Comparison of ENCODE assay signal across 3 cellular contexts in the genomic region with DNA sequence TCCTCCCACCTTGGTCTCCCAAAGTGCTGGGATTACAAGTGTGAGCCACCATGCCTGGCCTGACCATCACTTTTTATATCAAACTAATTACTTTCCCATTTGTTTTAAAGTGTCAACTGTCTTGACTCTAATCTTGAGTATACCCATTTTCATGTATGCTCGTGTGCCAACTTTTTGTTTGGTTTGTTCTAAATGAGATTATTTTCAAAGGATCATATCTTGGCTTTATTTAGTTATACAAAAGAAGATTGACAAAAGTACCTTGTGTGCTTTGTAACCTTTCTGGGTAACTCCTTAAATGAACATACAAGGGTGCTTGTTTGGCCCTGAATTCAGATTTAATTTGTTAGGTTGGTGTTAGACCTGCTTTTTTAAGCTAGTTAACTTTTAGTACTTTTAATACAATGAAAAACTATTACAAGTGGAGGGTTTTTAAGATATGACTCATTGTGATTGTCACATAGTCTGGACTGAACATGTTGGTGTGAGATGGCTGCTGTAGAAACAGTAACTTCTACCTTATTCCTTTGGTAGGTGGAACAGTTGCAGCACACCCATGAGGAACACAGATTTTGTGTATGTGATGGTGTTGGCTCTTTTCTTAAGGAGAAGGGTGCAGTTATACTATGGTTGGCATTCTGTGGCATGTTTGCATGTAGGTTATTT.
TF ChIP-seq lines count a peak whose summit lies in the region.

No MANE protein-coding gene starts in this region.

TF ChIP-seq in A549, 52 proteins besides CTCF, POLR2A, EP300 and RAD21:
- TF ChIP-seq, protein P1, sequence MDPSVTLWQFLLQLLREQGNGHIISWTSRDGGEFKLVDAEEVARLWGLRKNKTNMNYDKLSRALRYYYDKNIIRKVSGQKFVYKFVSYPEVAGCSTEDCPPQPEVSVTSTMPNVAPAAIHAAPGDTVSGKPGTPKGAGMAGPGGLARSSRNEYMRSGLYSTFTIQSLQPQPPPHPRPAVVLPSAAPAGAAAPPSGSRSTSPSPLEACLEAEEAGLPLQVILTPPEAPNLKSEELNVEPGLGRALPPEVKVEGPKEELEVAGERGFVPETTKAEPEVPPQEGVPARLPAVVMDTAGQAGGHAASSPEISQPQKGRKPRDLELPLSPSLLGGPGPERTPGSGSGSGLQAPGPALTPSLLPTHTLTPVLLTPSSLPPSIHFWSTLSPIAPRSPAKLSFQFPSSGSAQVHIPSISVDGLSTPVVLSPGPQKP (IDR thresholded peaks at IDR 0.05; ENCODE audit: low read depth, low read length), result no peak
- TF ChIP-seq, protein P2, sequence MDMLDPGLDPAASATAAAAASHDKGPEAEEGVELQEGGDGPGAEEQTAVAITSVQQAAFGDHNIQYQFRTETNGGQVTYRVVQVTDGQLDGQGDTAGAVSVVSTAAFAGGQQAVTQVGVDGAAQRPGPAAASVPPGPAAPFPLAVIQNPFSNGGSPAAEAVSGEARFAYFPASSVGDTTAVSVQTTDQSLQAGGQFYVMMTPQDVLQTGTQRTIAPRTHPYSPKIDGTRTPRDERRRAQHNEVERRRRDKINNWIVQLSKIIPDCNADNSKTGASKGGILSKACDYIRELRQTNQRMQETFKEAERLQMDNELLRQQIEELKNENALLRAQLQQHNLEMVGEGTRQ (IDR thresholded peaks at IDR 0.05), result no peak
- no peak for TF ChIP-seq REST (IDR thresholded peaks at IDR 0.05)
- TF ChIP-seq, protein P3, sequence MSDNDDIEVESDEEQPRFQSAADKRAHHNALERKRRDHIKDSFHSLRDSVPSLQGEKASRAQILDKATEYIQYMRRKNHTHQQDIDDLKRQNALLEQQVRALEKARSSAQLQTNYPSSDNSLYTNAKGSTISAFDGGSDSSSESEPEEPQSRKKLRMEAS (IDR thresholded peaks at IDR 0.05), result no peak
- TF ChIP-seq JUNB (IDR thresholded peaks at IDR 0.05), result no peak
- TF ChIP-seq FOXS1 (CRISPR knock-in tag; IDR thresholded peaks at IDR 0.05), result no peak

TF ChIP-seq in IMR-90, 13 proteins besides CTCF, POLR2A, EP300 and RAD21:
- TF ChIP-seq RCOR1 (IDR thresholded peaks at IDR 0.05; ENCODE audit: insufficient replicate concordance, low read length) (no peak), FOS (IDR thresholded peaks at IDR 0.05; ENCODE audit: low read depth, low read length) (no peak; the same call in 1 of the 2 replicates), NFE2L2 (IDR thresholded peaks at IDR 0.05; ENCODE audit: low read depth, low read length) (no peak), MAFK (IDR thresholded peaks at IDR 0.05; ENCODE audit: low read depth, low read length) (no peak), MXI1 (IDR thresholded peaks at IDR 0.05; ENCODE audit: borderline replicate concordance, low read depth, low read length) (no peak), CHD1 (IDR thresholded peaks at IDR 0.05; ENCODE audit: low read depth, low read length) (no peak), CEBPB (IDR thresholded peaks at IDR 0.05; ENCODE audit: low read depth, low read length) (no peak), RFX5 (IDR thresholded peaks at IDR 0.05; ENCODE audit: low read depth, low read length) (no peak), SMC3 (IDR thresholded peaks at IDR 0.05; ENCODE audit: low read depth, low read length) (no peak)
- TF ChIP-seq, protein P2 (IDR thresholded peaks at IDR 0.05; ENCODE audit: low read depth, low read length), result no peak

TF ChIP-seq in SK-N-SH treated with all-trans-retinoic acid at 6 μM for 48 hours, 23 proteins besides CTCF, POLR2A, EP300 and RAD21:
- TF ChIP-seq BACH2 (CRISPR knock-in tag; IDR thresholded peaks at IDR 0.05; ENCODE audit: borderline replicate concordance) (no peak), TCF4 (CRISPR knock-in tag; IDR thresholded peaks at IDR 0.05; ENCODE audit: borderline replicate concordance) (no peak), TSHZ2 (CRISPR knock-in tag; IDR thresholded peaks at IDR 0.05) (no peak), CREB5 (CRISPR knock-in tag; IDR thresholded peaks at IDR 0.05; ENCODE audit: low read depth) (no peak), ZNF70 (CRISPR knock-in tag; IDR thresholded peaks at IDR 0.05) (no peak), ISL1 (CRISPR knock-in tag; IDR thresholded peaks at IDR 0.05) (no peak), ZNF565 (CRISPR knock-in tag; conservative IDR thresholded peaks at IDR 0.05; ENCODE audit: low read depth) (no peak), RARB (CRISPR knock-in tag; IDR thresholded peaks at IDR 0.05) (no peak), GLIS3 (CRISPR knock-in tag; IDR thresholded peaks at IDR 0.05) (no peak), CSDC2 (CRISPR knock-in tag; IDR thresholded peaks at IDR 0.05) (no peak), ARNTL (CRISPR knock-in tag; IDR thresholded peaks at IDR 0.05; ENCODE audit: borderline replicate concordance, low read depth) (no peak)
